11 cellular contexts compared by ENCODE assay signal in genomic region chr3:30577788-30578187, GRCh38. TPM values are rescaled to one million over a fixed set of nuclear protein-coding genes. Genes with fewer than 3 reads are reported as not detected.
DNase-seq lines count a peak whose midpoint lies in the region; ATAC-seq and TF ChIP-seq lines count a peak whose summit lies in the region.
"Had no signal": no experiment of that assay in that cellular context is flagged by ENCODE, and none has a peak within 500 bp of the region (broad histone marks: within the 10 kb centered on the region; RNA-seq: fewer than 3 reads in every experiment).

No MANE protein-coding gene starts in this region.

- H2AFZ ChIP-seq in fibroblast of lung (ENCODE audit: low read length) = peak overlapping the region; percentile 28

- H3K27ac Mint-ChIP-seq in activated CD4-positive, alpha-beta memory T cell treated with anti-CD3 and anti-CD28 coated beads, Interleukin-2, amount 10 ng/mL, durations not matched to agents 7 days and 5 days = no peak overlapping the region
- H3K27ac Mint-ChIP-seq in CD8-positive, alpha-beta T cell = no peak overlapping the region
- H3K27ac Mint-ChIP-seq: T-cell had no signal

- H3K4me1 Mint-ChIP-seq in activated CD4-positive, alpha-beta memory T cell treated with anti-CD3 and anti-CD28 coated beads, Interleukin-2, amount 10 ng/mL, durations not matched to agents 7 days and 5 days = peaks cover 2% of the 10 kb centered on the region
- peaks cover 5% of the 10 kb centered on the region for H3K4me1 Mint-ChIP-seq in CD8-positive, alpha-beta T cell (ENCODE audit: low read depth)

- H4K20me1 ChIP-seq in BLaER1 = no peaks in the 10 kb centered on the region
- H4K20me1 ChIP-seq in fibroblast of lung (ENCODE audit: control insufficient read depth, extremely low read depth, insufficient read depth, low read length) = no peaks in the 10 kb centered on the region

- no peaks in the 10 kb centered on the region for H3K79me2 ChIP-seq in fibroblast of lung (ENCODE audit: control insufficient read depth, insufficient read depth, low read length)

- H3K9me3 Mint-ChIP-seq in activated CD4-positive, alpha-beta memory T cell treated with anti-CD3 and anti-CD28 coated beads, Interleukin-2, amount 10 ng/mL, durations not matched to agents 7 days and 5 days = no peaks in the 10 kb centered on the region
- no peaks in the 10 kb centered on the region for H3K9me3 Mint-ChIP-seq in CD8-positive, alpha-beta T cell
- H3K9me3 Mint-ChIP-seq: T-cell had no signal

- H3K27ac ChIP-seq in BLaER1 = peak overlapping the region; percentile 66
- H3K27ac ChIP-seq in fibroblast of lung (ENCODE audit: insufficient read depth, low read length) = peak overlapping the region; percentile 22
- no peak overlapping the region for H3K27ac ChIP-seq in CD8-positive, alpha-beta T cell (ENCODE audit: low read depth, low read length)
- H3K27ac ChIP-seq: C4-2B had no signal

- peak overlapping the region; percentile 47; the same call in 1 of the 2 replicates for H3K9ac ChIP-seq in BLaER1
- no peak overlapping the region for H3K9ac ChIP-seq in fibroblast of lung (ENCODE audit: insufficient read depth, low read length)

- H3K4me3 Mint-ChIP-seq in activated CD4-positive, alpha-beta memory T cell treated with anti-CD3 and anti-CD28 coated beads, Interleukin-2, amount 10 ng/mL, durations not matched to agents 7 days and 5 days = no peak overlapping the region
- H3K4me3 Mint-ChIP-seq in CD8-positive, alpha-beta T cell = no peak overlapping the region
- H3K4me3 Mint-ChIP-seq: T-cell had no signal

- no peak for DNase-seq in fibroblast of lung (ENCODE audit: low read depth in 2 of 2)
- DNase-seq in activated effector memory CD4-positive, alpha-beta T cell treated with Interleukin-2 at 50 U/mL for 16 hours = no peak
- DNase-seq in activated CD4-positive, alpha-beta memory T cell treated with anti-CD3 and anti-CD28 coated beads, Interleukin-2, amount 10 ng/mL, durations not matched to agents 7 days and 5 days = no peak
- no peak for DNase-seq in dermis blood vessel endothelial cell
- DNase-seq in CD8-positive, alpha-beta T cell = no peak
- DNase-seq: cerebellar nuclear complex had no signal

- TF ChIP-seq CTCF in fibroblast of lung (conservative IDR thresholded peaks at IDR 0.05 in 1 of 2, IDR thresholded peaks at IDR 0.05 in 1 of 2; ENCODE audit: low read depth in 1 of 2, low read length in 2 of 2) = no peak
- TF ChIP-seq CTCF in CD8-positive, alpha-beta T cell (IDR thresholded peaks at IDR 0.05) = no peak

- peak; percentile 50 for ATAC-seq in GM19397 (IDR thresholded peaks at IDR 0.05; ENCODE audit: unreplicated experiment)
- ATAC-seq in HG03095 (IDR thresholded peaks at IDR 0.05; ENCODE audit: unreplicated experiment) = peak; percentile 88
- no peak for ATAC-seq in CD8-positive, alpha-beta T cell
- ATAC-seq: T-cell had no signal

- H3K36me3 ChIP-seq in BLaER1 (no peaks in the 10 kb centered on the region), fibroblast of lung (ENCODE audit: control insufficient read depth, insufficient read depth, low read length) (no peaks in the 10 kb centered on the region)
- no peaks in the 10 kb centered on the region for H3K36me3 ChIP-seq in CD8-positive, alpha-beta T cell (ENCODE audit: insufficient read depth, low read length)

- CTCF ChIA-PET in activated CD4-positive, alpha-beta memory T cell treated with anti-CD3 and anti-CD28 coated beads, Interleukin-2, amount 10 ng/mL, durations not matched to agents 7 days and 5 days (lab: Charles Lee) = no interaction called here
- CTCF ChIA-PET in CD8-positive, alpha-beta T cell (lab: Charles Lee) = no interaction called here

- no peaks in the 10 kb centered on the region for H3K36me3 Mint-ChIP-seq in activated CD4-positive, alpha-beta memory T cell treated with anti-CD3 and anti-CD28 coated beads, Interleukin-2, amount 10 ng/mL, durations not matched to agents 7 days and 5 days (ENCODE audit: low read depth)
- H3K36me3 Mint-ChIP-seq in CD8-positive, alpha-beta T cell = no peaks in the 10 kb centered on the region
- H3K36me3 Mint-ChIP-seq: T-cell had no signal

- no peaks in the 10 kb centered on the region for H3K27me3 Mint-ChIP-seq in activated CD4-positive, alpha-beta memory T cell treated with anti-CD3 and anti-CD28 coated beads, Interleukin-2, amount 10 ng/mL, durations not matched to agents 7 days and 5 days
- no peaks in the 10 kb centered on the region for H3K27me3 Mint-ChIP-seq in CD8-positive, alpha-beta T cell (ENCODE audit: low read depth)
- H3K27me3 Mint-ChIP-seq: T-cell had no signal

- H3K4me3 ChIP-seq in BLaER1 (no peak overlapping the region), fibroblast of lung (replicated peaks in 1 of 4; ENCODE audit: control extremely low read depth in 1 of 4, insufficient read depth in 1 of 4, low read depth in 3 of 4, low read length in 4 of 4) (no peak overlapping the region)
- H3K4me3 ChIP-seq in CD8-positive, alpha-beta T cell (ENCODE audit: low read depth, low read length) = no peak overlapping the region

- peaks cover 25% of the 10 kb centered on the region for H3K4me1 ChIP-seq in BLaER1
- peaks cover 2% of the 10 kb centered on the region for H3K4me1 ChIP-seq in fibroblast of lung (ENCODE audit: control insufficient read depth, extremely low read depth, insufficient read depth, low read length)
- no peaks in the 10 kb centered on the region for H3K4me1 ChIP-seq in CD8-positive, alpha-beta T cell (ENCODE audit: insufficient read depth, low read length)

- H3K4me2 ChIP-seq in BLaER1 (peak overlapping the region; percentile 70), fibroblast of lung (ENCODE audit: extremely low read depth, insufficient read depth, low read length) (no peak overlapping the region)

- intact Hi-C loops in CD8-positive, alpha-beta T cell (cut with DNase I, micrococcal nuclease) = loop anchor here in 1 of 2 experiments (10.0 kb wide), 1 partner anchor 533 kb away; no protein-coding TSS in a partner anchor

- POLR2A ChIA-PET in activated CD4-positive, alpha-beta memory T cell treated with anti-CD3 and anti-CD28 coated beads, Interleukin-2, amount 10 ng/mL, durations not matched to agents 7 days and 5 days (lab: Charles Lee) = no interaction called here
- POLR2A ChIA-PET in CD8-positive, alpha-beta T cell (lab: Charles Lee) = no interaction called here

- H3K9me3 ChIP-seq in BLaER1 (no peaks in the 10 kb centered on the region), fibroblast of lung (ENCODE audit: control insufficient read depth, insufficient read depth, low read depth, low read length) (no peaks in the 10 kb centered on the region)
- H3K9me3 ChIP-seq in CD8-positive, alpha-beta T cell (ENCODE audit: low read length) = no peaks in the 10 kb centered on the region

- no peaks in the 10 kb centered on the region for H3K27me3 ChIP-seq in BLaER1
- no peaks in the 10 kb centered on the region for H3K27me3 ChIP-seq in fibroblast of lung (ENCODE audit: control insufficient read depth, insufficient read depth, low read length)
- H3K27me3 ChIP-seq in CD8-positive, alpha-beta T cell (ENCODE audit: insufficient read depth, low read length) = no peaks in the 10 kb centered on the region

RNA-seq across cellular contexts. Expression of gene TGFBR2, which starts 28.6 kb away (rescaled TPM):
- total RNA-seq in fibroblast of lung (86.5 and 93.0 TPM in 2 replicates), dermis blood vessel endothelial cell (632 and 715 TPM in 2 replicates)
- 126 and 196 TPM in 2 replicates for polyA plus RNA-seq in fibroblast of lung
- polyA plus RNA-seq in fibroblast of lung (2012) = 70.1 and 110 TPM in 2 replicates
- polyA minus RNA-seq in fibroblast of lung (ENCODE audit: low replicate concordance) = 89.3 and 192 TPM in 2 replicates
- total RNA-seq in activated CD4-positive, alpha-beta memory T cell treated with anti-CD3 and anti-CD28 coated beads, Interleukin-2, amount 10 ng/mL, durations not matched to agents 7 days and 5 days = 10 to 100 TPM; 60.1 to 60.8 TPM
- total RNA-seq in CD8-positive, alpha-beta T cell = 100 to 1,000 TPM; 191 to 197 TPM
